ENCODE assay signal across 14 cellular contexts in genomic region chr14:99476864-99477263, GRCh38. TPM values are rescaled to one million over a fixed set of nuclear protein-coding genes. Genes with fewer than 3 reads are reported as not detected.
DNase-seq lines count a peak whose midpoint lies in the region; ATAC-seq lines count a peak whose summit lies in the region.
"Had no signal": no experiment of that assay in that cellular context is flagged by ENCODE, and none has a peak within 500 bp of the region (broad histone marks: within the 10 kb centered on the region; RNA-seq: fewer than 3 reads in every experiment).

No MANE protein-coding gene starts in this region.

- no peaks in the 10 kb centered on the region for H3K27me3 ChIP-seq in BLaER1 treated with 17β-estradiol and CSF1 and Interleukin-3, amounts not matched to agents 10 nM and 100 nM
- H3K27me3 ChIP-seq: foreskin keratinocyte, ovary had no signal

- no peaks in the 10 kb centered on the region for H3K27me3 Mint-ChIP-seq in activated T-helper 2 cell treated with anti-CD3 and anti-CD28 coated beads, Interferon-gamma antibody, Interleukin-2, Interleukin-4, amounts not matched to agents 10 μg/mL and 5 μg/mL and 100 μg/mL, durations not matched to agents 14 hours and 24 hours and 36 hours (ENCODE audit: low read depth)
- H3K27me3 Mint-ChIP-seq: activated CD8-positive, alpha-beta T cell treated with anti-CD3 and anti-CD28 coated beads for 36 hours had no signal

- intact Hi-C loops in activated T-helper 2 cell treated with anti-CD3 and anti-CD28 coated beads, Interferon-gamma antibody, Interleukin-2, Interleukin-4, amounts not matched to agents 10 μg/mL and 5 μg/mL and 100 μg/mL, durations not matched to agents 14 hours and 24 hours and 36 hours (cut with micrococcal nuclease), result no loop called here

- peaks cover 3% of the 10 kb centered on the region for H3K36me3 Mint-ChIP-seq in activated T-helper 2 cell treated with anti-CD3 and anti-CD28 coated beads, Interferon-gamma antibody, Interleukin-2, Interleukin-4, amounts not matched to agents 10 μg/mL and 5 μg/mL and 100 μg/mL, durations not matched to agents 14 hours and 24 hours and 36 hours (ENCODE audit: low read depth)

- no peak for ATAC-seq in HG03135 (IDR thresholded peaks at IDR 0.05; ENCODE audit: unreplicated experiment)
- ATAC-seq: activated CD8-positive, alpha-beta T cell treated with anti-CD3 and anti-CD28 coated beads for 36 hours; foreskin keratinocyte had no signal

- peaks cover 73 to 92% (median 85%) of the 10 kb centered on the region in 11 experiments for H4K20me1 ChIP-seq in BLaER1 treated with 17β-estradiol and CSF1 and Interleukin-3, amounts not matched to agents 10 nM and 100 nM

- H3K27ac Mint-ChIP-seq in activated T-helper 2 cell treated with anti-CD3 and anti-CD28 coated beads, Interferon-gamma antibody, Interleukin-2, Interleukin-4, amounts not matched to agents 10 μg/mL and 5 μg/mL and 100 μg/mL, durations not matched to agents 14 hours and 24 hours and 36 hours, result no peak overlapping the region
- H3K27ac Mint-ChIP-seq: activated CD8-positive, alpha-beta T cell treated with anti-CD3 and anti-CD28 coated beads for 36 hours had no signal

- peaks cover 28 to 61% (median 40%) of the 10 kb centered on the region in 10 experiments for H3K4me1 ChIP-seq in BLaER1 treated with 17β-estradiol and CSF1 and Interleukin-3, amounts not matched to agents 10 nM and 100 nM

- H3K9ac ChIP-seq in BLaER1 treated with 17β-estradiol and CSF1 and Interleukin-3, amounts not matched to agents 10 nM and 100 nM, result peak overlapping the region in 2 of 11 experiments; percentile 31 to 32; a peak in 2 of 22 replicates
- no peak overlapping the region for H3K9ac ChIP-seq in SK-N-MC (ENCODE audit: insufficient read length)

- H3K27ac ChIP-seq in BLaER1 treated with 17β-estradiol and CSF1 and Interleukin-3, amounts not matched to agents 10 nM and 100 nM, result peak overlapping the region in 6 of 11 experiments; percentile 6 to 51 (median 23); a peak in 11 of 22 replicates
- H3K27ac ChIP-seq in SK-N-MC, result peak overlapping the region; percentile 75
- H3K27ac ChIP-seq: foreskin keratinocyte, ovary had no signal

- no peaks in the 10 kb centered on the region for H3K9me3 Mint-ChIP-seq in activated T-helper 2 cell treated with anti-CD3 and anti-CD28 coated beads, Interferon-gamma antibody, Interleukin-2, Interleukin-4, amounts not matched to agents 10 μg/mL and 5 μg/mL and 100 μg/mL, durations not matched to agents 14 hours and 24 hours and 36 hours
- H3K9me3 Mint-ChIP-seq: activated CD8-positive, alpha-beta T cell treated with anti-CD3 and anti-CD28 coated beads for 36 hours had no signal

- H3K4me2 ChIP-seq in BLaER1 treated with 17β-estradiol and CSF1 and Interleukin-3, amounts not matched to agents 10 nM and 100 nM, result peak overlapping the region; percentile 8 to 95 (median 79); a peak in 17 of 22 replicates

- H3K4me1 Mint-ChIP-seq in activated T-helper 2 cell treated with anti-CD3 and anti-CD28 coated beads, Interferon-gamma antibody, Interleukin-2, Interleukin-4, amounts not matched to agents 10 μg/mL and 5 μg/mL and 100 μg/mL, durations not matched to agents 14 hours and 24 hours and 36 hours (ENCODE audit: low read depth), result peaks cover 18% of the 10 kb centered on the region

- H3K4me3 Mint-ChIP-seq in activated T-helper 2 cell treated with anti-CD3 and anti-CD28 coated beads, Interferon-gamma antibody, Interleukin-2, Interleukin-4, amounts not matched to agents 10 μg/mL and 5 μg/mL and 100 μg/mL, durations not matched to agents 14 hours and 24 hours and 36 hours (ENCODE audit: low read depth), result no peak overlapping the region
- H3K4me3 Mint-ChIP-seq: activated CD8-positive, alpha-beta T cell treated with anti-CD3 and anti-CD28 coated beads for 36 hours had no signal

- no peaks in the 10 kb centered on the region for H3K9me3 ChIP-seq in BLaER1 treated with 17β-estradiol and CSF1 and Interleukin-3, amounts not matched to agents 10 nM and 100 nM (replicated peaks in 1 of 11)
- H3K9me3 ChIP-seq in SK-N-MC (ENCODE audit: low read depth, low read length), result no peaks in the 10 kb centered on the region
- H3K9me3 ChIP-seq: ovary had no signal

- H3K4me3 ChIP-seq in BLaER1 treated with 17β-estradiol and CSF1 and Interleukin-3, amounts not matched to agents 10 nM and 100 nM, result no peak overlapping the region
- H3K4me3 ChIP-seq in SK-N-MC, result no peak overlapping the region
- H3K4me3 ChIP-seq: ovary had no signal

- peaks cover 0 to 8% (median 0%) of the 10 kb centered on the region in 11 experiments; a peak in 3 of 22 replicates for H3K36me3 ChIP-seq in BLaER1 treated with 17β-estradiol and CSF1 and Interleukin-3, amounts not matched to agents 10 nM and 100 nM
- H3K36me3 ChIP-seq in SK-N-MC (ENCODE audit: insufficient read depth, low read length), result no peaks in the 10 kb centered on the region
- H3K36me3 ChIP-seq: ovary had no signal

- DNase-seq in Kasumi-1 (lab: John Stamatoyannopoulos, UW) (peak; percentile 59), SK-N-MC (ENCODE audit: low read depth, low spot score) (no peak), fibroblast of peridontal ligament (ENCODE audit: extremely low read depth) (peak; percentile 34), SHP77 treated with DMSO at 0.1 percent for 48 hours (lab: John Stamatoyannopoulos, UW) (no peak)
- DNase-seq in activated T-helper 2 cell treated with anti-CD3 and anti-CD28 coated beads, Interferon-gamma antibody, Interleukin-2, Interleukin-4, amounts not matched to agents 10 μg/mL and 5 μg/mL and 100 μg/mL, durations not matched to agents 14 hours and 24 hours and 36 hours (ENCODE audit: low spot score), result no peak
- DNase-seq in stimulated activated CD4-positive, alpha-beta T cell treated with anti-CD3 and anti-CD28 coated beads, Interleukin-2, amount 100 ng/mL, for 48 hours, result no peak
- DNase-seq: activated CD8-positive, alpha-beta T cell treated with anti-CD3 and anti-CD28 coated beads for 36 hours; NCI-H1436 treated with DMSO at 0.1 percent for 48 hours; NCI-H524; ovary; T-helper 9 cell had no signal

RNA-seq across cellular contexts. Expression of gene SETD3, which starts 3.8 kb away (rescaled TPM):
- 52.9 and 53.7 TPM in 2 replicates for total RNA-seq in activated T-helper 2 cell treated with anti-CD3 and anti-CD28 coated beads, Interferon-gamma antibody, Interleukin-2, Interleukin-4, amounts not matched to agents 10 μg/mL and 5 μg/mL and 100 μg/mL, durations not matched to agents 14 hours and 24 hours and 36 hours

RNA-seq across cellular contexts. Expression of gene CCNK, which starts 4.3 kb away (rescaled TPM):
- total RNA-seq in activated T-helper 2 cell treated with anti-CD3 and anti-CD28 coated beads, Interferon-gamma antibody, Interleukin-2, Interleukin-4, amounts not matched to agents 10 μg/mL and 5 μg/mL and 100 μg/mL, durations not matched to agents 14 hours and 24 hours and 36 hours, result 77.8 and 80.4 TPM in 2 replicates

Comparison
In these comparisons a context has a peak if more than half of its experiments do, and no peak if none do; other contexts are left out.
1. DNase-seq: peak in Kasumi-1 (2 of 2) and fibroblast of peridontal ligament (single experiment); none in SK-N-MC (single experiment), activated T-helper 2 cell treated with anti-CD3 and anti-CD28 coated beads, Interferon-gamma antibody, Interleukin-2, Interleukin-4, amounts not matched to agents 10 μg/mL and 5 μg/mL and 100 μg/mL, durations not matched to agents 14 hours and 24 hours and 36 hours (single experiment), SHP77 treated with DMSO at 0.1 percent for 48 hours (single experiment) and stimulated activated CD4-positive, alpha-beta T cell treated with anti-CD3 and anti-CD28 coated beads, Interleukin-2, amount 100 ng/mL, for 48 hours (0 of 2).